ENCODE assay signal across 27 cellular contexts in genomic region chr9:132592451-132592850, GRCh38. TPM values are rescaled to one million over a fixed set of nuclear protein-coding genes. Genes with fewer than 3 reads are reported as not detected.
A peak's percentile ranks its signal among the peaks of the same experiment; 100 is the strongest.
DNase-seq lines count a peak whose midpoint lies in the region; ATAC-seq, FAIRE-seq and TF ChIP-seq lines count a peak whose summit lies in the region.
"Had no signal": no experiment of that assay in that cellular context is flagged by ENCODE, and none has a peak within 500 bp of the region (broad histone marks: within the 10 kb centered on the region; RNA-seq: fewer than 3 reads in every experiment).

No MANE protein-coding gene starts in this region.

- WGBS in K562 (ENCODE audit: insufficient coverage, low coverage, missing lambda C conversion rate) = 66% methylated on average over 8 of the region's 8 CpGs

- TF ChIP-seq EP300 in K562 (IDR thresholded peaks at IDR 0.05; ENCODE audit: low read length) = no peak

- H3K27ac ChIP-seq in HEK293 (ENCODE audit: extremely low read depth, low read depth, low read length) (no peak overlapping the region), K562 (ENCODE audit: extremely low read depth, low read depth, low read length) (no peak overlapping the region), iPS-18a (ENCODE audit: low read length) (no peak overlapping the region), PC-3 (ENCODE audit: low read length) (no peak overlapping the region)
- H3K27ac ChIP-seq: A549, PC-9, SJCRH30 had no signal

- H3K4me3 ChIP-seq in HEK293 (ENCODE audit: low read depth, low read length) (no peak overlapping the region), K562 (no peak overlapping the region), iPS-18a (ENCODE audit: low read length) (peak overlapping the region; percentile 56), PC-3 (ENCODE audit: low read length) (no peak overlapping the region)
- H3K4me3 ChIP-seq: A549, PC-9, SJCRH30 had no signal

- H3K9me1 ChIP-seq in K562 (ENCODE audit: control insufficient read depth, insufficient read depth, low read length) = no peaks in the 10 kb centered on the region

- H3K4me2 ChIP-seq in K562 (ENCODE audit: insufficient read depth, low read length) = no peak overlapping the region
- H3K4me2 ChIP-seq in PC-3 (ENCODE audit: low read length) = no peak overlapping the region
- H3K4me2 ChIP-seq: A549, PC-9 had no signal

- ATAC-seq in K562 = no peak
- ATAC-seq in PC-3 = no peak
- ATAC-seq: A549, Right ventricle myocardium inferior, SK-N-SH treated with all-trans-retinoic acid at 6 μM for 48 hours had no signal

- H3K9ac ChIP-seq in K562 (ENCODE audit: insufficient read depth in 1 of 2, low read depth in 2 of 2, low read length in 2 of 2) (no peak overlapping the region), iPS-18a (ENCODE audit: low read length) (peak overlapping the region; percentile 63), PC-3 (ENCODE audit: low read length) (no peak overlapping the region)

- TF ChIP-seq POLR2A in K562 (conservative IDR thresholded peaks at IDR 0.05) = no peak

- H4K20me1 ChIP-seq in K562 (replicated peaks; ENCODE audit: control insufficient read depth, insufficient read depth, low read length) (peaks cover 8% of the 10 kb centered on the region), PC-3 (ENCODE audit: low read length) (no peaks in the 10 kb centered on the region)

- no peak for FAIRE-seq in K562 (lab: Jason Lieb, UNC)
- FAIRE-seq: A549, G401.6 had no signal

- TF ChIP-seq RAD21 in K562 (CRISPR knock-in tag; conservative IDR thresholded peaks at IDR 0.05 in 1 of 2, IDR thresholded peaks at IDR 0.05 in 1 of 2) = no peak

- H3K36me3 ChIP-seq in HEK293 (ENCODE audit: control insufficient read depth in 2 of 2, insufficient read depth in 1 of 2, low read length in 2 of 2) (peaks cover 0 to 25% of the 10 kb centered on the region in 2 experiments; a peak in 1 of 3 replicates), K562 (ENCODE audit: control insufficient read depth, insufficient read depth, low read length) (peaks cover 37% of the 10 kb centered on the region; the same call in 1 of the 3 replicates), iPS-18a (ENCODE audit: control insufficient read depth, low read depth, low read length) (peaks cover 2% of the 10 kb centered on the region), PC-3 (ENCODE audit: low read depth, low read length) (peaks cover 4% of the 10 kb centered on the region; the same call in 1 of the 2 replicates)

- TF ChIP-seq CTCF in HEK293 (tag by site-specific recombination; IDR thresholded peaks at IDR 0.05) = no peak
- no peak for TF ChIP-seq CTCF in K562 (IDR thresholded peaks at IDR 0.05 in 2 of 3, conservative IDR thresholded peaks at IDR 0.05 in 1 of 3; ENCODE audit: insufficient read depth in 2 of 3, low read depth in 1 of 3, low read length in 3 of 3)
- no peak for TF ChIP-seq CTCF in PC-3 (conservative IDR thresholded peaks at IDR 0.05; ENCODE audit: low read depth, low read length)

- POLR2A ChIA-PET in HEK293 (lab: Yijun Ruan, JAX) = no interaction called here
- POLR2A ChIA-PET in K562 (lab: Yijun Ruan, JAX) = no interaction called here
- POLR2A ChIA-PET in PC-3 (lab: Charles Lee; ENCODE audit: unreplicated experiment) = no interaction called here

- in situ Hi-C loops in K562 (cut with MboI) = no loop called here

- CTCF ChIA-PET in HEK293 (lab: Yijun Ruan, JAX) (interaction anchor here (0.6 kb wide), 1 partner anchor 22 kb away, joined by 4 read pairs; no protein-coding TSS in a partner anchor), K562 (lab: Yijun Ruan, JAX; ENCODE audit: low intra/inter-chr PET ratio) (no interaction called here), PC-3 (lab: Charles Lee) (no interaction called here)

- DNase-seq in K562 (ENCODE audit: extremely low read depth in 1 of 4, low spot score in 3 of 4) (no peak), posterior vena cava (ENCODE audit: low spot score) (peak; percentile 13), PC-3 (no peak), mucosa of gallbladder (ENCODE audit: low spot score) (no peak)
- no peak for DNase-seq in stimulated activated CD4-positive, alpha-beta T cell treated with anti-CD3 and anti-CD28 coated beads, Interleukin-4, amount 100 ng/mL, for 24 hours
- DNase-seq: C1 segment of cervical spinal cord; CD4-positive, alpha-beta memory T cell; COR-L47; DMS53; GOT3; KG1; MM.1S; NCI-H2029; NCI-H446; NCI-H524 treated with DMSO at 0.1 percent for 48 hours; NCI-H774; SJCRH30 had no signal

- H3K27me3 ChIP-seq in K562 (ENCODE audit: control insufficient read depth in 2 of 2, insufficient read depth in 2 of 2, low read length in 2 of 2) = 0 out of 5 replicates have a peak, but pooled peaks cover 0 to under 1% of the 10 kb centered on the region in 2 experiments
- H3K27me3 ChIP-seq in iPS-18a (ENCODE audit: control insufficient read depth, insufficient read depth, low read length) = peaks cover 62% of the 10 kb centered on the region
- H3K27me3 ChIP-seq in PC-3 (ENCODE audit: low read length) = no peaks in the 10 kb centered on the region
- H3K27me3 ChIP-seq: SJCRH30 had no signal

- H2AFZ ChIP-seq in K562 (ENCODE audit: low read depth, low read length) (no peak overlapping the region), PC-3 (ENCODE audit: low read length) (no peak overlapping the region)
- H2AFZ ChIP-seq: PC-9 had no signal

- H3K79me2 ChIP-seq in K562 (ENCODE audit: control insufficient read depth, insufficient read depth, low read length) (no peaks in the 10 kb centered on the region), PC-3 (ENCODE audit: low read length) (no peaks in the 10 kb centered on the region)

- H3K4me1 ChIP-seq in HEK293 (ENCODE audit: control insufficient read depth, insufficient read depth, low read length) = no peaks in the 10 kb centered on the region
- H3K4me1 ChIP-seq in K562 (replicated peaks in 1 of 2; ENCODE audit: control insufficient read depth in 2 of 2, insufficient read depth in 2 of 2, low read length in 2 of 2) = peaks cover 0 to under 1% of the 10 kb centered on the region in 2 experiments; a peak in 1 of 5 replicates
- peaks cover 24% of the 10 kb centered on the region for H3K4me1 ChIP-seq in iPS-18a (ENCODE audit: control insufficient read depth, low read depth, low read length)
- H3K4me1 ChIP-seq in PC-3 (ENCODE audit: insufficient read depth, low read length) = no peaks in the 10 kb centered on the region
- H3K4me1 ChIP-seq: SJCRH30 had no signal

- H3K9me3 ChIP-seq in HEK293 (ENCODE audit: control insufficient read depth, insufficient read depth, low read depth, low read length) (no peaks in the 10 kb centered on the region), K562 (replicated peaks; ENCODE audit: control insufficient read depth, insufficient read depth, low read depth, low read length) (no peaks in the 10 kb centered on the region), iPS-18a (ENCODE audit: control insufficient read depth, low read depth, low read length) (no peaks in the 10 kb centered on the region), PC-3 (ENCODE audit: low read length) (no peaks in the 10 kb centered on the region)
- H3K9me3 ChIP-seq: A549, SJCRH30 had no signal

- no peaks in the 10 kb centered on the region for H3F3A ChIP-seq in PC-3 (ENCODE audit: low read length, unreplicated experiment)

- BruUV-seq in K562 (replicated peaks; lab: Mats Ljungman, UMichigan) = TSS peak; percentile 42
- no TSS peak for BruUV-seq in PC-3 (replicated peaks; lab: Mats Ljungman, UMichigan)

- intact Hi-C loops in K562 (cut with micrococcal nuclease) (no loop called here), posterior vena cava (cut with DNase I) (no loop called here), PC-3 (cut with micrococcal nuclease) (no loop called here)

- H3K9me2 ChIP-seq in PC-3 (replicated peaks; ENCODE audit: low read length) = no peaks in the 10 kb centered on the region

TF ChIP-seq in HEK293, 187 proteins besides CTCF, POLR2A, EP300 and RAD21 (continues in another document):
- no peak for TF ChIP-seq ZNF596 (tag by site-specific recombination; IDR thresholded peaks at IDR 0.05)
- TF ChIP-seq HOXD13 (CRISPR knock-in tag; IDR thresholded peaks at IDR 0.05; ENCODE audit: borderline replicate concordance) = no peak

TF ChIP-seq in K562, 482 proteins besides CTCF, POLR2A, EP300 and RAD21 (continues in another document):
- TF ChIP-seq RAD51 (IDR thresholded peaks at IDR 0.05; ENCODE audit: borderline replicate concordance, low read depth) (no peak), MBD1 (CRISPR knock-in tag; IDR thresholded peaks at IDR 0.05) (no peak), HEY1 (CRISPR knock-in tag; IDR thresholded peaks at IDR 0.05; ENCODE audit: borderline replicate concordance) (no peak), TARDBP (IDR thresholded peaks at IDR 0.05) (no peak)

RNA-seq across cellular contexts. Expression of gene BARHL1, which starts 10.0 kb away (rescaled TPM):
- not detected in 2 replicates for total RNA-seq in K562 (2011; cell fraction: chromatin; rRNA removed; ENCODE audit: low replicate concordance)
- total RNA-seq in K562 (2011; cell fraction: nucleolus; rRNA removed) = not detected in 2 replicates
- not detected in 2 replicates for total RNA-seq in K562 (2011; cell fraction: nucleoplasm; rRNA removed)
- total RNA-seq in K562 (2014; rRNA removed) (not detected in 2 replicates), K562 (2014; rRNA removed; fragmentation: Illumina TruSeq; extraction: Trizol) (not detected in 2 replicates), K562 (2015; rRNA removed; fragmentation: Illumina TruSeq; extraction: Trizol) (not detected in 2 replicates), K562 (2021) (not detected in 2 replicates), posterior vena cava (not detected), PC-3 (2014; rRNA removed) (not detected in 2 replicates), mucosa of gallbladder (not detected)
- polyA plus RNA-seq in K562 (2011; rRNA removed) (not detected in 2 replicates), K562 (2014; fragmentation: Illumina TruSeq; extraction: Trizol) (not detected in 2 replicates), K562 (2014; fragmentation: Nextera tagmentation; extraction: Ambion mirVana) (not detected), K562 (2014; rRNA removed) (not detected in 2 replicates)
- not detected in 2 replicates for polyA plus RNA-seq in K562 (2011; cell fraction: cytosol; rRNA removed)
- polyA plus RNA-seq in K562 (2011; cell fraction: nucleus; rRNA removed) = not detected in 2 replicates
- polyA plus RNA-seq in K562 (2012) = 0.07 TPM in 1 of 2 replicates, not detected in the other
- polyA minus RNA-seq in K562 (2011; rRNA and poly(A)+ RNA removed) = not detected in 2 replicates
- not detected in 2 replicates for polyA minus RNA-seq in K562 (2011; cell fraction: cytosol; rRNA and poly(A)+ RNA removed)
- polyA minus RNA-seq in K562 (2011; cell fraction: nucleus; rRNA and poly(A)+ RNA removed) = not detected in 2 replicates
- total RNA-seq: CD4-positive, alpha-beta memory T cell; Daoy; HT-29; PC-9; Right ventricle myocardium inferior; RPMI7951; SJCRH30 had no signal
- polyA plus RNA-seq: A549; CD4-positive, alpha-beta memory T cell had no signal
